In the genomic region with DNA sequence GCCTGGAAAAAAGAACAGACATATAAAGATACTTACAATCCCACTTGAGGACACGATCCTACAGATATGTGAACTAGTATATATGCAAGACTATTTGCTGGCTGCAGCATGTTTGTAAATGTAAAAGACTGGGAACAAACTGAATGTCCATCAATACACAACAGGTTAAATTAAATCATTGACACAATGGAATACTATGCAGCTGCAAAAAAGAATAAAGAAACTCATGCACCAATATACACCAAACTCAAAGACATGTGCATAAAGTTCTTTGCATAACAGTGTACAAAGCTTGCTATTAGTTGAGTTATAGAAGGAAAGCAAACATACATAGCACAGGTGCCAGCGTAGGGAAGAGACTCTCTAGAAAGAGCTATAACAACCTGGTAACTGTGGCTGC, we compare ENCODE assay signal across 23 cellular contexts.
"Had no signal": no experiment of that assay in that cellular context is flagged by ENCODE, and none has a peak within 500 bp of the region (broad histone marks: within the 10 kb centered on the region; RNA-seq: fewer than 3 reads in every experiment).

No MANE protein-coding gene starts in this region.

- H3K36me3 ChIP-seq: MG63 had no signal

- H3K4me3 ChIP-seq: MG63 had no signal

- H3K27ac ChIP-seq: RWPE1 had no signal

- H3K4me2 ChIP-seq: SK-N-SH had no signal

- H3K27me3 ChIP-seq: MG63 had no signal

- H3K9ac ChIP-seq: SK-N-SH had no signal

- DNase-seq: Karpas-422, KBM-7, MG63, NCI-H1092, NCI-H1105 treated with DMSO at 0.1 percent for 48 hours, NCI-H1417 treated with DMSO at 0.1 percent for 48 hours, NCI-H146, NCI-H1694 treated with DMSO at 0.1 percent for 48 hours, NCI-H1930, NCI-H2081, NCI-H2107, NCI-H2227 treated with DMSO at 0.1 percent for 48 hours, NCI-H524, NCI-H526 treated with DMSO at 0.1 percent for 48 hours, NCI-H748 treated with DMSO at 0.1 percent for 48 hours, PC-3, SHP77, SK-N-SH, SW 1271, T-cell had no signal

- H3K9me3 ChIP-seq: MG63, SK-N-SH had no signal

- ATAC-seq: HepG2, Panc1, PC-3, T-cell had no signal
